In the genomic region with DNA sequence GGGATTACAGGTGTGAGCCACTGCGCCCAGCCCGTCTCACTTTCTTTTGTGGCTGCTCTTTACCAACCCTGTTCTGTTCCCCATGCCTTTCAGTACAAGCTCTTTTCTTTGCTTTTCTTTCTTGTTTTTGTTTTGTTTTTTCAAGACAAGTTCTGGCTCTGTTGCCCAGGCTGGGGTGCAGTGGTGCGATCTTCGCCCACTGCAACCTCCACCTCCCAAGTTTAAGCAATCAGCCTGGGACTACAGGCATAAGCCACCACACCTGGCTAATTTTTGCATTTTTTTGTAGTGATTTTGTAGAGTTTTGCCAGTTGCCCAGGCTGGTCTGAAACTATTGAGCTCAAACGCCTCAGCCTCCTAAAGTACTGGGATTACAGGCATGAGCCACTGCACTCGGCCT, we compare ENCODE assay signal across 20 cellular contexts. TPM values are rescaled to one million over a fixed set of nuclear protein-coding genes. Genes with fewer than 3 reads are reported as not detected.
A peak's percentile ranks its signal among the peaks of the same experiment; 100 is the strongest.
DNase-seq lines count a peak whose midpoint lies in the region; ATAC-seq and TF ChIP-seq lines count a peak whose summit lies in the region.
"Had no signal": no experiment of that assay in that cellular context is flagged by ENCODE, and none has a peak within 500 bp of the region (broad histone marks: within the 10 kb centered on the region; RNA-seq: fewer than 3 reads in every experiment).

No MANE protein-coding gene starts in this region.

- DNase-seq in natural killer cell: no peak
- DNase-seq in natural killer cell treated with Interleukin-12 subunit alpha and Interleukin-12 subunit beta and Interleukin-15 and Interleukin-18, amount 100 ng/mL, for 72 hours (ENCODE audit: low spot score): no peak
- DNase-seq in RWPE1 (ENCODE audit: low spot score): no peak
- DNase-seq in naive B cell: no peak
- DNase-seq in type B pancreatic cell (ENCODE audit: extremely low spot score, unreplicated experiment): no peak
- no peak for DNase-seq in activated CD4-positive, alpha-beta memory T cell treated with anti-CD3 and anti-CD28 coated beads for 36 hours
- DNase-seq in NCI-H2196 treated with DMSO at 0.1 percent for 48 hours (lab: John Stamatoyannopoulos, UW; ENCODE audit: unreplicated experiment): no peak
- DNase-seq: ACHN; AML-193; CD8-positive, alpha-beta T cell; DND-41; GM23248; KG1; NCI-H1048; NCI-H146; NCI-H2081 treated with DMSO at 0.1 percent for 48 hours; NCI-H2227 treated with DMSO at 0.1 percent for 48 hours; SHP77 treated with DMSO at 0.1 percent for 48 hours had no signal

- H3K27ac Mint-ChIP-seq in natural killer cell: peak overlapping the region; percentile 69 to 83
- H3K27ac Mint-ChIP-seq in natural killer cell treated with Interleukin-12 subunit alpha and Interleukin-12 subunit beta and Interleukin-15 and Interleukin-18, amount 100 ng/mL, for 72 hours: peak overlapping the region in 1 of 2 donors; percentile 79
- peak overlapping the region in 4 of 6 donors; percentile 56 to 98 (median 94) for H3K27ac Mint-ChIP-seq in naive B cell
- H3K27ac Mint-ChIP-seq in type B pancreatic cell: peak overlapping the region; percentile 66
- H3K27ac Mint-ChIP-seq in activated CD4-positive, alpha-beta memory T cell treated with anti-CD3 and anti-CD28 coated beads for 36 hours: no peak overlapping the region
- H3K27ac Mint-ChIP-seq: CD8-positive, alpha-beta T cell had no signal

- peaks cover 37 to 62% of the 10 kb centered on the region in 2 donors for H3K4me1 Mint-ChIP-seq in natural killer cell
- H3K4me1 Mint-ChIP-seq in natural killer cell treated with Interleukin-12 subunit alpha and Interleukin-12 subunit beta and Interleukin-15 and Interleukin-18, amount 100 ng/mL, for 72 hours (ENCODE audit: low read depth in 2 of 2): peaks cover 30 to 38% of the 10 kb centered on the region in 2 donors
- H3K4me1 Mint-ChIP-seq in naive B cell: peaks cover 43 to 75% (median 73%) of the 10 kb centered on the region in 3 donors
- H3K4me1 Mint-ChIP-seq in type B pancreatic cell (ENCODE audit: unreplicated experiment): peaks cover 22% of the 10 kb centered on the region
- peaks cover 22% of the 10 kb centered on the region for H3K4me1 Mint-ChIP-seq in activated CD4-positive, alpha-beta memory T cell treated with anti-CD3 and anti-CD28 coated beads for 36 hours (ENCODE audit: low read depth)

- peak overlapping the region; percentile 48 for H3K4me3 Mint-ChIP-seq in natural killer cell
- H3K4me3 Mint-ChIP-seq in natural killer cell treated with Interleukin-12 subunit alpha and Interleukin-12 subunit beta and Interleukin-15 and Interleukin-18, amount 100 ng/mL, for 72 hours: no peak overlapping the region
- H3K4me3 Mint-ChIP-seq in naive B cell: peak overlapping the region in 4 of 8 donors; percentile 5 to 89 (median 43)
- peak overlapping the region; percentile 33 for H3K4me3 Mint-ChIP-seq in type B pancreatic cell
- no peak overlapping the region for H3K4me3 Mint-ChIP-seq in activated CD4-positive, alpha-beta memory T cell treated with anti-CD3 and anti-CD28 coated beads for 36 hours

- TF ChIP-seq CTCF in natural killer cell (IDR thresholded peaks at IDR 0.05): no peak
- no peak for TF ChIP-seq CTCF in RWPE1 (conservative IDR thresholded peaks at IDR 0.05; ENCODE audit: low read depth)
- TF ChIP-seq CTCF in type B pancreatic cell (conservative IDR thresholded peaks at IDR 0.05): no peak

- no peaks in the 10 kb centered on the region for H3K9me3 Mint-ChIP-seq in natural killer cell
- H3K9me3 Mint-ChIP-seq in natural killer cell treated with Interleukin-12 subunit alpha and Interleukin-12 subunit beta and Interleukin-15 and Interleukin-18, amount 100 ng/mL, for 72 hours: no peaks in the 10 kb centered on the region
- H3K9me3 Mint-ChIP-seq in naive B cell: no peaks in the 10 kb centered on the region
- H3K9me3 Mint-ChIP-seq in type B pancreatic cell: no peaks in the 10 kb centered on the region
- no peaks in the 10 kb centered on the region for H3K9me3 Mint-ChIP-seq in activated CD4-positive, alpha-beta memory T cell treated with anti-CD3 and anti-CD28 coated beads for 36 hours
- H3K9me3 Mint-ChIP-seq: CD8-positive, alpha-beta T cell had no signal

- CTCF ChIA-PET in RWPE1 (lab: Yijun Ruan, JAX): interaction anchor here (0.5 to 0.6 kb wide), 2 partner anchors 9 to 413 kb away, joined by 3 read pairs; no protein-coding TSS in a partner anchor
- CTCF ChIA-PET in activated CD4-positive, alpha-beta memory T cell treated with anti-CD3 and anti-CD28 coated beads for 36 hours (lab: Charles Lee): no interaction called here

- no peaks in the 10 kb centered on the region for H3K36me3 Mint-ChIP-seq in natural killer cell
- H3K36me3 Mint-ChIP-seq in natural killer cell treated with Interleukin-12 subunit alpha and Interleukin-12 subunit beta and Interleukin-15 and Interleukin-18, amount 100 ng/mL, for 72 hours: no peaks in the 10 kb centered on the region
- peaks cover 0 to 23% of the 10 kb centered on the region in 2 donors for H3K36me3 Mint-ChIP-seq in naive B cell
- H3K36me3 Mint-ChIP-seq in type B pancreatic cell: peaks cover 14% of the 10 kb centered on the region
- H3K36me3 Mint-ChIP-seq in activated CD4-positive, alpha-beta memory T cell treated with anti-CD3 and anti-CD28 coated beads for 36 hours: peaks cover 11% of the 10 kb centered on the region

- POLR2A ChIA-PET in RWPE1 (lab: Yijun Ruan, JAX; ENCODE audit: low non-redundant PET): no interaction called here
- POLR2A ChIA-PET in activated CD4-positive, alpha-beta memory T cell treated with anti-CD3 and anti-CD28 coated beads for 36 hours (lab: Charles Lee): no interaction called here

- peak overlapping the region; percentile 31 for H3K27ac ChIP-seq in RWPE1
- H3K27ac ChIP-seq: GM23248 had no signal

- intact Hi-C loops in natural killer cell (cut with micrococcal nuclease): no loop called here
- intact Hi-C loops in activated CD4-positive, alpha-beta memory T cell treated with anti-CD3 and anti-CD28 coated beads for 36 hours (cut with micrococcal nuclease): no loop called here

- H3K27me3 Mint-ChIP-seq in natural killer cell (ENCODE audit: low read depth in 2 of 2) (no peaks in the 10 kb centered on the region), naive B cell (no peaks in the 10 kb centered on the region), type B pancreatic cell (no peaks in the 10 kb centered on the region)
- H3K27me3 Mint-ChIP-seq in natural killer cell treated with Interleukin-12 subunit alpha and Interleukin-12 subunit beta and Interleukin-15 and Interleukin-18, amount 100 ng/mL, for 72 hours: no peaks in the 10 kb centered on the region
- H3K27me3 Mint-ChIP-seq in activated CD4-positive, alpha-beta memory T cell treated with anti-CD3 and anti-CD28 coated beads for 36 hours: no peaks in the 10 kb centered on the region

- ATAC-seq in natural killer cell (no peak), naive B cell (ENCODE audit: low read depth in 2 of 2) (no peak), HG03045 (IDR thresholded peaks at IDR 0.05; ENCODE audit: unreplicated experiment) (no peak)
- ATAC-seq in natural killer cell treated with Interleukin-12 subunit alpha and Interleukin-12 subunit beta and Interleukin-15 and Interleukin-18, amount 100 ng/mL, for 72 hours: no peak
- ATAC-seq: CD8-positive, alpha-beta T cell; HCT116 had no signal

RNA-seq across cellular contexts. Expression of gene CERS4, which starts 3.7 kb away (rescaled TPM):
- total RNA-seq in natural killer cell (10 to 100 TPM; 50.0 to 70.8 (median 69.8) TPM), type B pancreatic cell (ENCODE audit: low replicate concordance) (52.8 and 56.3 TPM in 2 replicates)
- total RNA-seq in natural killer cell treated with Interleukin-12 subunit alpha and Interleukin-12 subunit beta and Interleukin-15 and Interleukin-18, amount 100 ng/mL, for 72 hours: 10 to 100 TPM; 36.8 to 55.8 TPM
- 10 to 100 TPM; 36.3 to 53.3 (median 43.7) TPM for polyA plus RNA-seq in naive B cell (ENCODE audit: low read depth in 6 of 6)
- 10 to 100 TPM; 24.3 to 25.1 TPM for total RNA-seq in activated CD4-positive, alpha-beta memory T cell treated with anti-CD3 and anti-CD28 coated beads for 36 hours
- total RNA-seq: GM23248 had no signal
- polyA plus RNA-seq: GM23248 had no signal

Comparison
In these comparisons a context has a peak if more than half of its experiments do, and no peak if none do; other contexts are left out.
1. H3K4me3 Mint-ChIP-seq: peak in natural killer cell (single experiment) and type B pancreatic cell (single experiment); none in natural killer cell treated with Interleukin-12 subunit alpha and Interleukin-12 subunit beta and Interleukin-15 and Interleukin-18, amount 100 ng/mL, for 72 hours (single experiment) and activated CD4-positive, alpha-beta memory T cell treated with anti-CD3 and anti-CD28 coated beads for 36 hours (single experiment).